Comparison of ENCODE assay signal across 1 cellular context in the genomic region with DNA sequence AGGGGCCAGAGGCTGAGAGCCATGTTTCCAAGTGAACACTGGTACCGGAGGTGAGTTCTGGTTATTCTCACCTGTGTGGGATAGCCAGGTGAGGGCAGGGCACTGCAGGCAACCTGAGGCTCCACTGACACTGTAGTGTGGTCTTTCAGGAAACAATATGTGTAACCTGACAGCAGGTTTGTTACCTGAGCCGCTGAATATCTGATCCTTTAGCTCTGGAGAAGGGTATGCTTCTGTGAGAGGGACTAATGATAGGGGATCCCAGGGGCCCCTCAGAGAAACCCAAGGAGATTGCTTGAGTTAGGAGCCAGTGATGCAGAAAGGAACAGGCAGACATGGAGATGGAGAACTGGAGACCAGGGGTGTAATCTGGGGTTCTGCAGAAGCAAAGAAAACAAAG. TPM values are rescaled to one million over a fixed set of nuclear protein-coding genes. Genes with fewer than 3 reads are reported as not detected.
"Had no signal": no experiment of that assay in that cellular context is flagged by ENCODE, and none has a peak within 500 bp of the region (broad histone marks: within the 10 kb centered on the region; RNA-seq: fewer than 3 reads in every experiment).

STRC (minus strand) TSS at position 101 of the 400 bp plus-strand sequence; CDS start at position 23, 78 bp downstream.

RNA-seq across cellular contexts. Expression of gene STRC, which starts in this region (rescaled TPM):
- total RNA-seq: ascending aorta had no signal
